Comparison of ENCODE assay signal across 17 cellular contexts in the genomic region with DNA sequence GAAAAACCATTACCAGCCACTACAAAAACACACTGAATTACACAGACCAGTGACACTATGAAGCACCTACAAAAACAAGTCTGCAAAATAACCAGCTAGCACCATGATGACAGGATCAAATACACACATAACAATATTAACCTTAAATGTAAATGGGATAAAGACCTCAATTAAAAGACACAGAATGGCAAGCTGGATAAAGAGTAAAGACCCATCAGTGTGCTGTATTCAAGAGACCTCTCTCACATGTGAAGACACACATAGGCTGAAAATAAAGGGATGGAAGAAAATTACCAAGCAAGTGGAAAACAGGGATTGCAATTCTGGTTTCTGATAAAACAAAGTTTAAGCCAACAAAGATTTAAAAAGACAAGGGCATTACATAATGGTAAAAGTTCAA.
"Had no signal": no experiment of that assay in that cellular context is flagged by ENCODE, and none has a peak within 500 bp of the region (broad histone marks: within the 10 kb centered on the region; RNA-seq: fewer than 3 reads in every experiment).

No MANE protein-coding gene starts in this region.

- ATAC-seq: stimulated activated effector memory CD8-positive, alpha-beta T cell treated with anti-CD3 and anti-CD28 coated beads, Interleukin-12 subunit alpha, Interleukin-12 subunit beta, amount 100 ng/mL, for 72 hours; stimulated activated memory B cell treated with anti-CD40 and anti-IgM and Interleukin-4, amounts not matched to agents 10 μg/mL and 1 μg/mL and 100 μg/mL, for 72 hours; stimulated activated naive B cell treated with anti-CD40 and anti-IgM and Interleukin-4, amounts not matched to agents 10 μg/mL and 1 μg/mL and 100 μg/mL, for 72 hours; stimulated activated naive CD8-positive, alpha-beta T cell treated with anti-CD3 and anti-CD28 coated beads, Interleukin-15, amount 100 ng/mL, for 72 hours; stimulated activated naive CD8-positive, alpha-beta T cell treated with anti-CD3 and anti-CD28 coated beads, Interleukin-15, Interleukin-2, amounts not matched to agents 100 U/mL and 50 U/mL, for 24 hours; upper lobe of right lung had no signal

- H3K9me3 ChIP-seq: testis, thyroid gland, transverse colon, upper lobe of left lung, vagina had no signal

- H3K27ac ChIP-seq: stomach, suprapubic skin, testis, thoracic aorta, thyroid gland, tibial artery, tibial nerve, transverse colon, upper lobe of left lung, upper lobe of right lung, uterus, vagina had no signal

- H3K4me1 ChIP-seq: stomach, suprapubic skin, testis, thyroid gland, tibial artery, tibial nerve, transverse colon, upper lobe of left lung, upper lobe of right lung, uterus, vagina had no signal

- H3K4me3 ChIP-seq: stomach, suprapubic skin, testis, thoracic aorta, thyroid gland, tibial artery, tibial nerve, transverse colon, upper lobe of left lung, upper lobe of right lung, uterus, vagina had no signal

- H3K36me3 ChIP-seq: stomach, suprapubic skin, thoracic aorta, thyroid gland, tibial artery, tibial nerve, transverse colon, upper lobe of left lung, upper lobe of right lung, uterus, vagina had no signal
